Comparison of ENCODE assay signal across 19 cellular contexts in the genomic region with DNA sequence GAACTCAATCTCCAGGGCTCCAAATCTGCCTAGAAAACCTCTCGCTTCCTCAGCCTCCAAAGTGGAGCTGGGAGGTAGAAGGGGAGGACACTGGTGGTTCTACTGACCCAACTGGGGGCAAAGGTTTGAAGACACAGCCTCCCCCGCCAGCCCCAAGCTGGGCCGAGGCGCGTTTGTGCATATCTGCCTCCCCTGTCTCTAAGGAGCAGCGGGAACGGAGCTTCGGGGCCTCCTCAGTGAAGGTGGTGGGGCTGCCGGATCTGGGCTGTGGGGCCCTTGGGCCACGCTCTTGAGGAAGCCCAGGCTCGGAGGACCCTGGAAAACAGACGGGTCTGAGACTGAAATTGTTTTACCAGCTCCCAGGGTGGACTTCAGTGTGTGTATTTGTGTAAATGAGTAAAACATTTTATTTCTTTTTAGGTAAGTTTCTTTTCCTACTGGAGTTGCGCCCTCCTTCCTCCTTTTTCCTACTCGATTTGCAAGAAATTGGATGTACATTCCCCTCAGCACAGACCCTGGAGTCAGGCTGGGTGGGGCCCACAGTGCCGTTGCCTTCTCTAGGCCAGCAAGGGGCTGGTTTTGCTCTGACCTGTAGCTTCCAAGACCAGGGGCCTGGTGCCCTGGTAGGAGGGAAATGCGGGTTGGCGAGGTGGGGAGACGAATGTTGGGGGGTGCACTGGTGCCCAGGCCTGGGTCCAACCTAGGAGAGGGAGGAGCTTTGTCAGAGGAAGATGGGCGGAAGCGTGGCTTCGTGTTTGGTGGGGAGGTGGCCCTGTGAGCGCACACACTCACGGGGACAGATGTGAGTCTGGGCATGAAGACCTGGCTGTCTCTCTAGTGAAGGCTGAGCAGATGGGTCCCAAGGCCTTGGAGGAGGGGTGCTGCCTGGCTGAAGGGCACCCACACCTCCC. TPM values are rescaled to one million over a fixed set of nuclear protein-coding genes. Genes with fewer than 3 reads are reported as not detected.
DNase-seq lines count a peak whose midpoint lies in the region; ATAC-seq and TF ChIP-seq lines count a peak whose summit lies in the region.
"Had no signal": no experiment of that assay in that cellular context is flagged by ENCODE, and none has a peak within 500 bp of the region (broad histone marks: within the 10 kb centered on the region; RNA-seq: fewer than 3 reads in every experiment).

No MANE protein-coding gene starts in this region.

- H3K27ac Mint-ChIP-seq in WTC11 = peak overlapping the region; percentile 45

- no peaks in the 10 kb centered on the region for H3K27me3 Mint-ChIP-seq in WTC11 (ENCODE audit: low read depth)

- peaks cover 2% of the 10 kb centered on the region; the same call in 1 of the 2 replicates for H3K36me3 Mint-ChIP-seq in WTC11

- no peak overlapping the region for H3K27ac ChIP-seq in substantia nigra (ENCODE audit: low read depth, low read length, poor library complexity, severe bottlenecking)
- H3K27ac ChIP-seq: 22Rv1; BLaER1 treated with 17β-estradiol and CSF1 and Interleukin-3, amounts not matched to agents 10 nM and 100 nM; hepatocyte; parathyroid adenoma had no signal

- no peak overlapping the region for H3K4me3 Mint-ChIP-seq in WTC11

- TF ChIP-seq CTCF in WTC11 (IDR thresholded peaks at IDR 0.05) = no peak

- peak; percentile 19 for DNase-seq in activated CD4-positive, CD25-positive, alpha-beta regulatory T cell treated with anti-CD3 and anti-CD28 coated beads, Interleukin-2, amount 50 U/mL, for 72 hours
- DNase-seq in activated CD4-positive, CD25-positive, alpha-beta regulatory T cell (lab: John Stamatoyannopoulos, UW) = no peak
- DNase-seq in WTC11 (ENCODE audit: low spot score) = peak; percentile 8
- peak; percentile 44 for DNase-seq in left lobe of liver (ENCODE audit: low spot score)
- peak; percentile 6 for DNase-seq in stimulated activated CD8-positive, alpha-beta memory T cell treated with anti-CD3 and anti-CD28 coated beads, Interleukin-4, amount 100 ng/mL, for 48 hours
- no peak for DNase-seq in hippocampal formation (lab: John Stamatoyannopoulos, UW)
- no peak for DNase-seq in substantia nigra (lab: John Stamatoyannopoulos, UW)
- DNase-seq: activated gamma-delta T cell treated with Interleukin-2 at 50 U/mL for 16 hours; amygdala; central memory CD4-positive, alpha-beta T cell; Right ventricle myocardium superior; small intestine; trophoblast cell had no signal

- ATAC-seq in WTC11 = no peak
- no peak for ATAC-seq in left lobe of liver
- no peak for ATAC-seq in GM21526 (IDR thresholded peaks at IDR 0.05; ENCODE audit: low FRiP score, unreplicated experiment)

- no peaks in the 10 kb centered on the region for H3K9me3 Mint-ChIP-seq in WTC11

- peaks cover 6% of the 10 kb centered on the region for H3K4me1 Mint-ChIP-seq in WTC11

- POLR2A ChIA-PET in WTC11 (lab: Charles Lee) = interaction anchor here (0.5 kb wide), 1 partner anchor 640 kb away, joined by 3 read pairs; no protein-coding TSS in a partner anchor

- CTCF ChIA-PET in WTC11 (lab: Charles Lee) = interaction anchor here (0.6 to 1.1 kb wide), 3 partner anchors 285 to 1304 kb away, joined by 3 to 5 read pairs (median 3); no protein-coding TSS in a partner anchor

TF ChIP-seq in WTC11, 78 proteins besides CTCF, POLR2A, EP300 and RAD21:
- TF ChIP-seq, protein P1, sequence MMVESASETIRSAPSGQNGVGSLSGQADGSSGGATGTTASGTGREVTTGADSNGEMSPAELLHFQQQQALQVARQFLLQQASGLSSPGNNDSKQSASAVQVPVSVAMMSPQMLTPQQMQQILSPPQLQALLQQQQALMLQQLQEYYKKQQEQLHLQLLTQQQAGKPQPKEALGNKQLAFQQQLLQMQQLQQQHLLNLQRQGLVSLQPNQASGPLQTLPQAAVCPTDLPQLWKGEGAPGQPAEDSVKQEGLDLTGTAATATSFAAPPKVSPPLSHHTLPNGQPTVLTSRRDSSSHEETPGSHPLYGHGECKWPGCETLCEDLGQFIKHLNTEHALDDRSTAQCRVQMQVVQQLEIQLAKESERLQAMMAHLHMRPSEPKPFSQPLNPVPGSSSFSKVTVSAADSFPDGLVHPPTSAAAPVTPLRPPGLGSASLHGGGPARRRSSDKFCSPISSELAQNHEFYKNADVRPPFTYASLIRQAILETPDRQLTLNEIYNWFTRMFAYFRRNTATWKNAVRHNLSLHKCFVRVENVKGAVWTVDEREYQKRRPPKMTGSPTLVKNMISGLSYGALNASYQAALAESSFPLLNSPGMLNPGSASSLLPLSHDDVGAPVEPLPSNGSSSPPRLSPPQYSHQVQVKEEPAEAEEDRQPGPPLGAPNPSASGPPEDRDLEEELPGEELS (CRISPR knock-in tag; IDR thresholded peaks at IDR 0.05) = no peak
- no peak for TF ChIP-seq HMGA2 (CRISPR knock-in tag; IDR thresholded peaks at IDR 0.05)
- no peak for TF ChIP-seq KAT7 (CRISPR knock-in tag; IDR thresholded peaks at IDR 0.05; ENCODE audit: borderline replicate concordance)
- TF ChIP-seq, protein P2, sequence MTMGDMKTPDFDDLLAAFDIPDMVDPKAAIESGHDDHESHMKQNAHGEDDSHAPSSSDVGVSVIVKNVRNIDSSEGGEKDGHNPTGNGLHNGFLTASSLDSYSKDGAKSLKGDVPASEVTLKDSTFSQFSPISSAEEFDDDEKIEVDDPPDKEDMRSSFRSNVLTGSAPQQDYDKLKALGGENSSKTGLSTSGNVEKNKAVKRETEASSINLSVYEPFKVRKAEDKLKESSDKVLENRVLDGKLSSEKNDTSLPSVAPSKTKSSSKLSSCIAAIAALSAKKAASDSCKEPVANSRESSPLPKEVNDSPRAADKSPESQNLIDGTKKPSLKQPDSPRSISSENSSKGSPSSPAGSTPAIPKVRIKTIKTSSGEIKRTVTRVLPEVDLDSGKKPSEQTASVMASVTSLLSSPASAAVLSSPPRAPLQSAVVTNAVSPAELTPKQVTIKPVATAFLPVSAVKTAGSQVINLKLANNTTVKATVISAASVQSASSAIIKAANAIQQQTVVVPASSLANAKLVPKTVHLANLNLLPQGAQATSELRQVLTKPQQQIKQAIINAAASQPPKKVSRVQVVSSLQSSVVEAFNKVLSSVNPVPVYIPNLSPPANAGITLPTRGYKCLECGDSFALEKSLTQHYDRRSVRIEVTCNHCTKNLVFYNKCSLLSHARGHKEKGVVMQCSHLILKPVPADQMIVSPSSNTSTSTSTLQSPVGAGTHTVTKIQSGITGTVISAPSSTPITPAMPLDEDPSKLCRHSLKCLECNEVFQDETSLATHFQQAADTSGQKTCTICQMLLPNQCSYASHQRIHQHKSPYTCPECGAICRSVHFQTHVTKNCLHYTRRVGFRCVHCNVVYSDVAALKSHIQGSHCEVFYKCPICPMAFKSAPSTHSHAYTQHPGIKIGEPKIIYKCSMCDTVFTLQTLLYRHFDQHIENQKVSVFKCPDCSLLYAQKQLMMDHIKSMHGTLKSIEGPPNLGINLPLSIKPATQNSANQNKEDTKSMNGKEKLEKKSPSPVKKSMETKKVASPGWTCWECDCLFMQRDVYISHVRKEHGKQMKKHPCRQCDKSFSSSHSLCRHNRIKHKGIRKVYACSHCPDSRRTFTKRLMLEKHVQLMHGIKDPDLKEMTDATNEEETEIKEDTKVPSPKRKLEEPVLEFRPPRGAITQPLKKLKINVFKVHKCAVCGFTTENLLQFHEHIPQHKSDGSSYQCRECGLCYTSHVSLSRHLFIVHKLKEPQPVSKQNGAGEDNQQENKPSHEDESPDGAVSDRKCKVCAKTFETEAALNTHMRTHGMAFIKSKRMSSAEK (CRISPR knock-in tag; IDR thresholded peaks at IDR 0.05; ENCODE audit: borderline replicate concordance) = no peak
- no peak for TF ChIP-seq ZNF232 (CRISPR knock-in tag; IDR thresholded peaks at IDR 0.05)
- no peak for TF ChIP-seq SOX15 (CRISPR knock-in tag; IDR thresholded peaks at IDR 0.05)

RNA-seq across cellular contexts. Expression of a gene that starts 50.6 kb away (rescaled TPM):
- 27.5 to 33.9 TPM (median 27.8 TPM) in 3 replicates for total RNA-seq in WTC11 (2021)
- 3.7 TPM for total RNA-seq in left lobe of liver
- total RNA-seq: LHCN-M2 had no signal

Comparison
In these comparisons a context has a peak if more than half of its experiments do, and no peak if none do; other contexts are left out.
1. DNase-seq: peak in activated CD4-positive, CD25-positive, alpha-beta regulatory T cell treated with anti-CD3 and anti-CD28 coated beads, Interleukin-2, amount 50 U/mL, for 72 hours (single experiment), WTC11 (single experiment), left lobe of liver (single experiment) and stimulated activated CD8-positive, alpha-beta memory T cell treated with anti-CD3 and anti-CD28 coated beads, Interleukin-4, amount 100 ng/mL, for 48 hours (single experiment); none in activated CD4-positive, CD25-positive, alpha-beta regulatory T cell (0 of 4), hippocampal formation (0 of 2) and substantia nigra (0 of 49).